In genomic region chr1:85361606-85362005, GRCh38 we compare ENCODE assay signal across 1 cellular context.
TF ChIP-seq lines count a peak whose summit lies in the region.

No MANE protein-coding gene starts in this region.

TF ChIP-seq in SK-N-SH, 30 proteins besides CTCF, POLR2A, EP300 and RAD21 (continued from another document):
- TF ChIP-seq TEAD4 (IDR thresholded peaks at IDR 0.05; ENCODE audit: borderline replicate concordance, insufficient read depth) (no peak), REST (IDR thresholded peaks at IDR 0.05; ENCODE audit: low read depth, low read length) (no peak), IRF3 (IDR thresholded peaks at IDR 0.05; ENCODE audit: low read depth, low read length) (no peak), TAF1 (IDR thresholded peaks at IDR 0.05; ENCODE audit: borderline replicate concordance, low read depth, low read length) (no peak), SMC3 (IDR thresholded peaks at IDR 0.05; ENCODE audit: low read depth, low read length) (no peak), FOXJ3 (CRISPR knock-in tag; IDR thresholded peaks at IDR 0.05) (no peak), USF1 (IDR thresholded peaks at IDR 0.05; ENCODE audit: borderline replicate concordance, low read depth) (no peak), MEF2A (IDR thresholded peaks at IDR 0.05; ENCODE audit: borderline replicate concordance, low read depth) (no peak), NFIC (IDR thresholded peaks at IDR 0.05; ENCODE audit: borderline replicate concordance) (no peak), POLR2AphosphoS5 (IDR thresholded peaks at IDR 0.05; ENCODE audit: low read depth, low read length) (no peak), YY1 (IDR thresholded peaks at IDR 0.05; ENCODE audit: low read depth) (no peak)
